ENCODE assay signal across 34 cellular contexts in the genomic region with DNA sequence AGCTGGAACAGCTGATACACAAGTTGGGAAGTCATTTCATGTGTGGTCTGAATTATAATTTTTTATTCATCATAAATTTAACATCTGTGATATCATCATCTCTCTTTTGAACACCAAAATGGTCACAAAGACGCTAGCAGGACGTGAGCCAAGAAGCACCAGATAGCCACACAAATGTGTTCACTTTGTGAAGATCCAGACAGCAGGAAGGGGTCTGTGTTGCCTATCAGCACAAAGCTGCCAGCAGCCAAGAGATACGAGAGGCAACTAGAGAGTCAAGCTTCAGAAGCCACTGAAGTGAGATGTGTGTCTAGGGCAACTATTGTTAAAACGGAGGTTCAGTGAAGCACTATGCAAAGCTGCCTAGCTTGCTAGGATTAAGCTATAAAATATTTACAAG.
"Had no signal": no experiment of that assay in that cellular context is flagged by ENCODE, and none has a peak within 500 bp of the region (broad histone marks: within the 10 kb centered on the region; RNA-seq: fewer than 3 reads in every experiment).

No MANE protein-coding gene starts in this region.

- H3K4me1 Mint-ChIP-seq: activated B cell treated with CpG ODN at 0.5 μM for 24 hours, brain had no signal

- H3K27me3 ChIP-seq: Peyer's patch had no signal

- H3K9me3 ChIP-seq: Peyer's patch had no signal

- DNase-seq: activated B cell treated with CpG ODN at 0.5 μM for 24 hours; activated CD4-positive, alpha-beta memory T cell treated with anti-CD3 and anti-CD28 coated beads for 36 hours; activated CD4-positive, alpha-beta T cell treated with anti-CD3 and anti-CD28 coated beads for 4 hours; activated CD4-positive, alpha-beta T cell treated with anti-CD3 and anti-CD28 coated beads, Interleukin-2, amount 50 U/mL, for 1 hour; activated CD4-positive, CD25-positive, alpha-beta regulatory T cell treated with anti-CD3 and anti-CD28 coated beads, Interleukin-2, amount 50 U/mL, for 72 hours; activated CD8-positive, alpha-beta memory T cell treated with anti-CD3 and anti-CD28 coated beads, Interleukin-2, amount 50 U/mL, for 4 hours; activated gamma-delta T cell treated with Interleukin-2 at 50 U/mL for 16 hours; activated naive CD4-positive, alpha-beta T cell treated with anti-CD3 and anti-CD28 coated beads for 36 hours; activated T-cell treated with anti-CD3 and anti-CD28 coated beads for 4 hours; activated T-cell treated with anti-CD3 and anti-CD28 coated beads, Interleukin-2, amount 50 U/mL, for 4 hours; anterior cingulate cortex; caudate nucleus; cerebellar nuclear complex; NCI-H1105; NCI-H1417 treated with DMSO at 0.1 percent for 48 hours; NCI-H187 treated with DMSO at 0.1 percent for 48 hours; NCI-H2081; NCI-H2171 treated with DMSO at 0.1 percent for 48 hours; NCI-H2227 treated with DMSO at 0.1 percent for 48 hours; NCI-H446; NCI-H510A treated with DMSO at 0.1 percent for 48 hours; NCI-H748 treated with DMSO at 0.1 percent for 48 hours; NK-92 treated with Interleukin-12 subunit alpha and Interleukin-12 subunit beta, amount 100 ng/mL, for 24 hours; PC-3; Peyer's patch; SIG-M5 had no signal

- ATAC-seq: activated naive CD4-positive, alpha-beta T cell treated with anti-CD3 and anti-CD28 coated beads, Interleukin-2, amount 50 U/mL, for 72 hours; activated T-cell treated with anti-CD3 and anti-CD28 coated beads, Interleukin-2, amount 50 U/mL, for 4 hours; K562; PC-3; Right ventricle myocardium inferior had no signal

- H3K27ac Mint-ChIP-seq: activated B cell treated with CpG ODN at 0.5 μM for 24 hours; activated CD4-positive, alpha-beta memory T cell treated with anti-CD3 and anti-CD28 coated beads for 36 hours; activated naive CD4-positive, alpha-beta T cell treated with anti-CD3 and anti-CD28 coated beads for 36 hours; activated T-helper 1 cell treated with anti-CD3 and anti-CD28 coated beads, Interleukin-12 subunit alpha, Interleukin-12 subunit beta, Interleukin-2, Interleukin-4 antibody, amounts not matched to agents 30 ng/mL and 10 ng/mL and 1 ng/mL, durations not matched to agents 14 hours and 24 hours and 36 hours; T-helper 1 cell treated with Interleukin-12 subunit alpha and Interleukin-12 subunit beta and Interleukin-4 antibody, amounts not matched to agents 30 μg/mL and 1 μg/mL, for 36 hours; T-helper 2 cell treated with Interferon-gamma antibody and Interleukin-4, amounts not matched to agents 5 μg/mL and 100 μg/mL, for 36 hours had no signal

- H3K27ac ChIP-seq: Peyer's patch, RWPE1 had no signal

- H3K4me3 ChIP-seq: K562, Peyer's patch had no signal

- H3K9me3 Mint-ChIP-seq: activated B cell treated with CpG ODN at 0.5 μM for 24 hours; activated CD4-positive, alpha-beta memory T cell treated with anti-CD3 and anti-CD28 coated beads for 36 hours; activated naive CD4-positive, alpha-beta T cell treated with anti-CD3 and anti-CD28 coated beads for 36 hours; activated naive CD4-positive, alpha-beta T cell treated with anti-CD3 and anti-CD28 coated beads, Interleukin-2, amount 50 U/mL, for 72 hours; activated T-cell treated with anti-CD3 and anti-CD28 coated beads, Interleukin-2, amount 50 U/mL, for 4 hours; activated T-helper 1 cell treated with anti-CD3 and anti-CD28 coated beads, Interleukin-12 subunit alpha, Interleukin-12 subunit beta, Interleukin-2, Interleukin-4 antibody, amounts not matched to agents 30 ng/mL and 10 ng/mL and 1 ng/mL, durations not matched to agents 14 hours and 24 hours and 36 hours; brain; T-helper 1 cell treated with Interleukin-12 subunit alpha and Interleukin-12 subunit beta and Interleukin-4 antibody, amounts not matched to agents 30 μg/mL and 1 μg/mL, for 36 hours; T-helper 2 cell treated with Interferon-gamma antibody and Interleukin-4, amounts not matched to agents 5 μg/mL and 100 μg/mL, for 36 hours had no signal

- H3K4me3 Mint-ChIP-seq: activated B cell treated with CpG ODN at 0.5 μM for 24 hours; activated CD4-positive, alpha-beta memory T cell treated with anti-CD3 and anti-CD28 coated beads for 36 hours; activated naive CD4-positive, alpha-beta T cell treated with anti-CD3 and anti-CD28 coated beads for 36 hours; activated T-cell treated with anti-CD3 and anti-CD28 coated beads, Interleukin-2, amount 50 U/mL, for 4 hours; activated T-helper 1 cell treated with anti-CD3 and anti-CD28 coated beads, Interleukin-12 subunit alpha, Interleukin-12 subunit beta, Interleukin-2, Interleukin-4 antibody, amounts not matched to agents 30 ng/mL and 10 ng/mL and 1 ng/mL, durations not matched to agents 14 hours and 24 hours and 36 hours; brain; T-helper 1 cell treated with Interleukin-12 subunit alpha and Interleukin-12 subunit beta and Interleukin-4 antibody, amounts not matched to agents 30 μg/mL and 1 μg/mL, for 36 hours; T-helper 2 cell treated with Interferon-gamma antibody and Interleukin-4, amounts not matched to agents 5 μg/mL and 100 μg/mL, for 36 hours had no signal

- H3K27me3 Mint-ChIP-seq: activated B cell treated with CpG ODN at 0.5 μM for 24 hours; activated CD4-positive, alpha-beta memory T cell treated with anti-CD3 and anti-CD28 coated beads for 36 hours; brain had no signal
